ENCODE assay signal across 28 cellular contexts in the genomic region with DNA sequence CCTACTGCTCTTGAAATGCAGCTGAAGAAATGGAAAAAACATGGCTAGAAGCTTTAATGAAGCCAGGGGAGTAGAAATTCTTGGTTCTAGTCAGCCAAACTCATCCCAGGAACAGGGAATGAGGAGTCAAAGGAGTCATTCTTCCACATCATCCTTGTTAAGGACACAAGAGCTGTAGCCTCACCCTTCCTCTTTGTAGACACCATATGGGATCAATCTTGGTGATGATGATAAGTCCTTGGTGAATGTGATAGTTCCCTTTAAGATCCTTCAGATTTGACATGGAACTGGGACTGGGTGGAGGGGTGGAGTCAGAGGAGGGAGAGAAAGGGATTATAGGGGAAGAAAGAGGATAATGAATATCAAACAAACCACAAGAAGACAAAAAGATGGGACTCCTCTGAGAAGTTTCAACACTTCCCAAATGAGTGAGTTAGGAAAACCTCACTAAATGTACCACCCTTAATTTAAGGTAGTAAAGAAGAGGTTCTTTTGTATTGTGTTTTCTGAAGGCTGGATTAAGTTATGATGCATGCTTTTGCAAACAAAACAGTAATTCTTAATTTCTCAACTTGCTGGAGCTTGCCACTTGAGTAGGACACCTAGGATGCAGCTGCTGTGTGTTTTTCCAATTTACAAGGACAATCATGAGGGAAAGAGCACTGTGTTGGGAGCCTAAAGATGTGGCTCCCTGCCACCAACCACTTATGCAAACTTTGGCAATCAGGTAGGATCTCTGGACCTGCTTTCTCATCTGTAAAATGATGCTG.
"Had no signal": no experiment of that assay in that cellular context is flagged by ENCODE, and none has a peak within 500 bp of the region (broad histone marks: within the 10 kb centered on the region; RNA-seq: fewer than 3 reads in every experiment).

No MANE protein-coding gene starts in this region.

- H3K36me3 ChIP-seq: heart right ventricle, prostate gland, right atrium auricular region, stomach, thyroid gland had no signal

- H3K4me3 ChIP-seq: dorsolateral prefrontal cortex, heart right ventricle, prostate gland, right atrium auricular region, smooth muscle cell, stomach, thyroid gland had no signal

- DNase-seq: central memory CD4-positive, alpha-beta T cell; dorsolateral prefrontal cortex; effector CD4-positive, alpha-beta T cell; foreskin melanocyte; glutamatergic neuron; heart right ventricle; hypothalamus; immature natural killer cell; mesendoderm; midbrain; naive thymus-derived CD4-positive, alpha-beta T cell; nephron progenitor cell; nucleus accumbens; stimulated activated CD4-positive, alpha-beta T cell treated with anti-CD3 and anti-CD28 coated beads, Interleukin-12 subunit alpha, Interleukin-12 subunit beta, amount 100 ng/mL, for 4 hours; stimulated activated CD4-positive, alpha-beta T cell treated with anti-CD3 and anti-CD28 coated beads, Interleukin-1b, Interleukin-23, amount 100 ng/mL, for 48 hours; stimulated activated CD4-positive, alpha-beta T cell treated with anti-CD3 and anti-CD28 coated beads, Interleukin-4, amount 100 ng/mL, for 1 hour; stimulated activated CD8-positive, alpha-beta memory T cell treated with anti-CD3 and anti-CD28 coated beads, Interleukin-4, amount 100 ng/mL, for 48 hours; stimulated activated naive CD4-positive, alpha-beta T cell treated with Interleukin-2 at 50 U/mL for 16 hours; stomach; thyroid gland had no signal

- ATAC-seq: heart right ventricle; left lobe of liver; naive thymus-derived CD4-positive, alpha-beta T cell; sciatic nerve had no signal

- H3K4me1 ChIP-seq: heart right ventricle, prostate gland, right atrium auricular region, stomach, thyroid gland had no signal

- H3K27me3 ChIP-seq: right atrium auricular region, thyroid gland had no signal

- H3K27ac ChIP-seq: dorsolateral prefrontal cortex, heart right ventricle, prostate gland, right atrium auricular region, stomach, thyroid gland had no signal

- FAIRE-seq: colon, endothelial cell of umbilical vein, keratinocyte had no signal

- H3K9me3 ChIP-seq: heart right ventricle, prostate gland, right atrium auricular region, stomach, thyroid gland had no signal
